ENCODE assay signal across 1 cellular context in the genomic region with DNA sequence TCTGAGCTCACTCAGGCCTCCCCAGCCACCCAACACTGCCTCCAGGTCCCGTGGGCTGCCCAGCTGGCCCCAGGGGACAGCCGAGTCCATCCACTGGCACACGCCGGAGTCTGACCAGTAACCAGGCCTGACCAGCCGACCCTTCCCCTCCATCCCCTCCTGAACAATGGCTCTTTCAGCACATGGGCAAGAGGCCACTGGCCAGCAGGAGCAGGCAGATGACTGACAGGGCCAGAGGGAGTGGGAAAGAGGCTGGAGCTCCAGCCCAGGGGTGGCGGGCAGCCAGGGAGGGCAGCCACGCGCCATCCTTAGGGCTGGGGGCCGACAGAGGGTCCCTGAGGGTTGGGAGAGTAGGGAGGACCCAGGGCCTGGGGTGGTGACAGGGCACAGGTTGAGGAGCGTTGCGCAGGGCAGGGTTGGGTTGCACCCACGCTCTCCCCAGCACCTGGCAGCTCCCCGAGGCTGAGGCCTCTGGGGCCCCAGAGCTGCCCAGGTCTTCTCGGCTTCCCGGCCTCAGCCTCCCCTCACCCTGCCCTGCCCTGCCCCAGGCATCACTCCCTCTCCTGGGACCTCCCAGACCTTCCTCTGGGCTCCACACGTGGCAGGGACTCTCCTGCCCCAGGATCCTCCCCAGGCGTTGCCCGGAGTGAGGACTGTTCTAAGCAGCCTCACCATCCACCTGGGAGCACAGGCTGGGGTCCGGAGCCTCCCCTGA.
TF ChIP-seq lines count a peak whose summit lies in the region.

No MANE protein-coding gene starts in this region.

TF ChIP-seq in HepG2, 621 proteins besides CTCF, POLR2A, EP300 and RAD21 (continued from another document):
- TF ChIP-seq, protein P1, sequence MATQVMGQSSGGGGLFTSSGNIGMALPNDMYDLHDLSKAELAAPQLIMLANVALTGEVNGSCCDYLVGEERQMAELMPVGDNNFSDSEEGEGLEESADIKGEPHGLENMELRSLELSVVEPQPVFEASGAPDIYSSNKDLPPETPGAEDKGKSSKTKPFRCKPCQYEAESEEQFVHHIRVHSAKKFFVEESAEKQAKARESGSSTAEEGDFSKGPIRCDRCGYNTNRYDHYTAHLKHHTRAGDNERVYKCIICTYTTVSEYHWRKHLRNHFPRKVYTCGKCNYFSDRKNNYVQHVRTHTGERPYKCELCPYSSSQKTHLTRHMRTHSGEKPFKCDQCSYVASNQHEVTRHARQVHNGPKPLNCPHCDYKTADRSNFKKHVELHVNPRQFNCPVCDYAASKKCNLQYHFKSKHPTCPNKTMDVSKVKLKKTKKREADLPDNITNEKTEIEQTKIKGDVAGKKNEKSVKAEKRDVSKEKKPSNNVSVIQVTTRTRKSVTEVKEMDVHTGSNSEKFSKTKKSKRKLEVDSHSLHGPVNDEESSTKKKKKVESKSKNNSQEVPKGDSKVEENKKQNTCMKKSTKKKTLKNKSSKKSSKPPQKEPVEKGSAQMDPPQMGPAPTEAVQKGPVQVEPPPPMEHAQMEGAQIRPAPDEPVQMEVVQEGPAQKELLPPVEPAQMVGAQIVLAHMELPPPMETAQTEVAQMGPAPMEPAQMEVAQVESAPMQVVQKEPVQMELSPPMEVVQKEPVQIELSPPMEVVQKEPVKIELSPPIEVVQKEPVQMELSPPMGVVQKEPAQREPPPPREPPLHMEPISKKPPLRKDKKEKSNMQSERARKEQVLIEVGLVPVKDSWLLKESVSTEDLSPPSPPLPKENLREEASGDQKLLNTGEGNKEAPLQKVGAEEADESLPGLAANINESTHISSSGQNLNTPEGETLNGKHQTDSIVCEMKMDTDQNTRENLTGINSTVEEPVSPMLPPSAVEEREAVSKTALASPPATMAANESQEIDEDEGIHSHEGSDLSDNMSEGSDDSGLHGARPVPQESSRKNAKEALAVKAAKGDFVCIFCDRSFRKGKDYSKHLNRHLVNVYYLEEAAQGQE (IDR thresholded peaks at IDR 0.05; ENCODE audit: borderline replicate concordance in 1 of 2, low read depth in 1 of 2, low read length in 2 of 2): no peak
- TF ChIP-seq SRSF4 (IDR thresholded peaks at IDR 0.05; ENCODE audit: low read depth, low read length, poor library complexity, severe bottlenecking): no peak
- peak; percentile 64; the same call in 1 of the 2 replicates for TF ChIP-seq HNRNPL (IDR thresholded peaks at IDR 0.05; ENCODE audit: low read depth, low read length)
- no peak for TF ChIP-seq ZNF468 (CRISPR knock-in tag; IDR thresholded peaks at IDR 0.05)
- TF ChIP-seq, protein P2, sequence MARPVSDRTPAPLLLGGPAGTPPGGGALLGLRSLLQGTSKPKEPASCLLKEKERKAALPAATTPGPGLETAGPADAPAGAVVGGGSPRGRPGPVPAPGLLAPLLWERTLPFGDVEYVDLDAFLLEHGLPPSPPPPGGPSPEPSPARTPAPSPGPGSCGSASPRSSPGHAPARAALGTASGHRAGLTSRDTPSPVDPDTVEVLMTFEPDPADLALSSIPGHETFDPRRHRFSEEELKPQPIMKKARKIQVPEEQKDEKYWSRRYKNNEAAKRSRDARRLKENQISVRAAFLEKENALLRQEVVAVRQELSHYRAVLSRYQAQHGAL (CRISPR knock-in tag; IDR thresholded peaks at IDR 0.05; ENCODE audit: not compliant biosample characterization): no peak
- no peak for TF ChIP-seq ZBTB3 (CRISPR knock-in tag; IDR thresholded peaks at IDR 0.05; ENCODE audit: borderline replicate concordance, low read depth)
- TF ChIP-seq, protein P3, sequence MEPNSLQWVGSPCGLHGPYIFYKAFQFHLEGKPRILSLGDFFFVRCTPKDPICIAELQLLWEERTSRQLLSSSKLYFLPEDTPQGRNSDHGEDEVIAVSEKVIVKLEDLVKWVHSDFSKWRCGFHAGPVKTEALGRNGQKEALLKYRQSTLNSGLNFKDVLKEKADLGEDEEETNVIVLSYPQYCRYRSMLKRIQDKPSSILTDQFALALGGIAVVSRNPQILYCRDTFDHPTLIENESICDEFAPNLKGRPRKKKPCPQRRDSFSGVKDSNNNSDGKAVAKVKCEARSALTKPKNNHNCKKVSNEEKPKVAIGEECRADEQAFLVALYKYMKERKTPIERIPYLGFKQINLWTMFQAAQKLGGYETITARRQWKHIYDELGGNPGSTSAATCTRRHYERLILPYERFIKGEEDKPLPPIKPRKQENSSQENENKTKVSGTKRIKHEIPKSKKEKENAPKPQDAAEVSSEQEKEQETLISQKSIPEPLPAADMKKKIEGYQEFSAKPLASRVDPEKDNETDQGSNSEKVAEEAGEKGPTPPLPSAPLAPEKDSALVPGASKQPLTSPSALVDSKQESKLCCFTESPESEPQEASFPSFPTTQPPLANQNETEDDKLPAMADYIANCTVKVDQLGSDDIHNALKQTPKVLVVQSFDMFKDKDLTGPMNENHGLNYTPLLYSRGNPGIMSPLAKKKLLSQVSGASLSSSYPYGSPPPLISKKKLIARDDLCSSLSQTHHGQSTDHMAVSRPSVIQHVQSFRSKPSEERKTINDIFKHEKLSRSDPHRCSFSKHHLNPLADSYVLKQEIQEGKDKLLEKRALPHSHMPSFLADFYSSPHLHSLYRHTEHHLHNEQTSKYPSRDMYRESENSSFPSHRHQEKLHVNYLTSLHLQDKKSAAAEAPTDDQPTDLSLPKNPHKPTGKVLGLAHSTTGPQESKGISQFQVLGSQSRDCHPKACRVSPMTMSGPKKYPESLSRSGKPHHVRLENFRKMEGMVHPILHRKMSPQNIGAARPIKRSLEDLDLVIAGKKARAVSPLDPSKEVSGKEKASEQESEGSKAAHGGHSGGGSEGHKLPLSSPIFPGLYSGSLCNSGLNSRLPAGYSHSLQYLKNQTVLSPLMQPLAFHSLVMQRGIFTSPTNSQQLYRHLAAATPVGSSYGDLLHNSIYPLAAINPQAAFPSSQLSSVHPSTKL (CRISPR knock-in tag; IDR thresholded peaks at IDR 0.05): no peak
- TF ChIP-seq FOXO1 (CRISPR knock-in tag; IDR thresholded peaks at IDR 0.05): 0 out of 2 replicates have a peak, but pooled peaks have one; percentile 34
